In the genomic region with DNA sequence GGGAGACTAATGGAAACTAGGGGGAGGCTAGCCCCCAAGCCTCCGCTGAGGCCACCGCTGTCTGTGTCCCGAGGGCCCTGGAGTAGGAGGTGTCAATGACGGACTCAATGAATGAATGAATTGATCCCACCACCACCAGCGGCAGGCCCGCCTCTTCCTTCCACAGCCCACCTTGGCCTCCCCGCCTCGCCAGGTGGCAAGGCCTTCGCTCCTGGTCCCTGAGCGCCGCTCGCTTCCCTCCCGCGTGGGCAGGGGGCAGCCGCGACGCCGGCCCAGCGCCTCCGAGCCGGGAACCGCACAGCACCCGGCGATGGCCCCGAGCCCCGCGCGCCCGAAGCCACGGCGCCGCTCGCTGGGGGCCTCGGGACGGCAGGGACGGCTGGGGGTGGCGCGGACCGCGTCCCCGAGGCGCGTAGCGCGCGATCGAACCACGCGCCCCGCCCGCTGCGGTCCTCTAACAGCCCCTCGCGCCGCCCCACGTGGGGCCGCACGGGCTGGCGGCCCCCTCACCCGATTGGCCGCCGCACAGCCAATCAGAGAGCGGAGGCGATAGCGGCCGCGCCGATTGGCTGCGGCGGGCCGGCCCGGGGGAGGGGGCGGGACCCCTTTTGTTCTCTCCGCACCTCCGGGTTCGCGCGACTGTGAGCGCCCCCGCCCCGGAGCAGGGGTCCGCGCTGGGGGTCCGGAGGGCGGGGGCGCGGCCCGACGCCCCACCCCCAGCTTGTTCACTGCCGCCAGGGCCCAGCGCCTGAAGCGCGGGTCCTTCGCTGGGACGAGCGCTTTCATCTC, we compare ENCODE assay signal across 1 cellular context.
TF ChIP-seq lines count a peak whose summit lies in the region.

No MANE protein-coding gene starts in this region.

TF ChIP-seq in K562, 482 proteins besides CTCF, POLR2A, EP300 and RAD21 (continued from another document and continues in another):
- TF ChIP-seq, protein P1, sequence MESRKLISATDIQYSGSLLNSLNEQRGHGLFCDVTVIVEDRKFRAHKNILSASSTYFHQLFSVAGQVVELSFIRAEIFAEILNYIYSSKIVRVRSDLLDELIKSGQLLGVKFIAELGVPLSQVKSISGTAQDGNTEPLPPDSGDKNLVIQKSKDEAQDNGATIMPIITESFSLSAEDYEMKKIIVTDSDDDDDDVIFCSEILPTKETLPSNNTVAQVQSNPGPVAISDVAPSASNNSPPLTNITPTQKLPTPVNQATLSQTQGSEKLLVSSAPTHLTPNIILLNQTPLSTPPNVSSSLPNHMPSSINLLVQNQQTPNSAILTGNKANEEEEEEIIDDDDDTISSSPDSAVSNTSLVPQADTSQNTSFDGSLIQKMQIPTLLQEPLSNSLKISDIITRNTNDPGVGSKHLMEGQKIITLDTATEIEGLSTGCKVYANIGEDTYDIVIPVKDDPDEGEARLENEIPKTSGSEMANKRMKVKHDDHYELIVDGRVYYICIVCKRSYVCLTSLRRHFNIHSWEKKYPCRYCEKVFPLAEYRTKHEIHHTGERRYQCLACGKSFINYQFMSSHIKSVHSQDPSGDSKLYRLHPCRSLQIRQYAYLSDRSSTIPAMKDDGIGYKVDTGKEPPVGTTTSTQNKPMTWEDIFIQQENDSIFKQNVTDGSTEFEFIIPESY (CRISPR knock-in tag; IDR thresholded peaks at IDR 0.05), result peak; percentile 68; the same call in 1 of the 2 replicates
- TF ChIP-seq KDM5B (IDR thresholded peaks at IDR 0.05; ENCODE audit: insufficient replicate concordance, low read depth, low read length) (no peak), SMARCC2 (IDR thresholded peaks at IDR 0.05; ENCODE audit: low read depth) (no peak), ZNF431 (CRISPR knock-in tag; IDR thresholded peaks at IDR 0.05) (peak; percentile 78; the same call in 1 of the 2 replicates), RFX7 (CRISPR knock-in tag; IDR thresholded peaks at IDR 0.05) (no peak), MAFF (IDR thresholded peaks at IDR 0.05; ENCODE audit: low read length) (no peak), KLF1 (tag; IDR thresholded peaks at IDR 0.05) (peak; percentile 79), SMAD3 (CRISPR knock-in tag; conservative IDR thresholded peaks at IDR 0.05) (no peak), DACH1 (IDR thresholded peaks at IDR 0.05; ENCODE audit: partially characterized antibody) (no peak), BCOR (IDR thresholded peaks at IDR 0.05) (no peak), CBX3 (IDR thresholded peaks at IDR 0.05; ENCODE audit: borderline replicate concordance in 1 of 2, low read length in 2 of 2) (no peak), JUN (IDR thresholded peaks at IDR 0.05; ENCODE audit: borderline replicate concordance, low read depth, low read length) (peak; percentile 44; the same call in 1 of the 2 replicates), JUN (CRISPR knock-in tag; IDR thresholded peaks at IDR 0.05; ENCODE audit: borderline replicate concordance) (no peak), GABPB2 (CRISPR knock-in tag; conservative IDR thresholded peaks at IDR 0.05) (no peak), BRF1 (IDR thresholded peaks at IDR 0.05; ENCODE audit: borderline replicate concordance, extremely low read depth, insufficient read length) (no peak), SIX5 (IDR thresholded peaks at IDR 0.05; ENCODE audit: borderline replicate concordance in 1 of 2, insufficient read depth in 1 of 2, low read depth in 1 of 2, low read length in 2 of 2) (no peak), MEF2A (IDR thresholded peaks at IDR 0.05; ENCODE audit: control insufficient read depth, low read depth, low read length) (no peak), ZC3H4 (CRISPR knock-in tag; IDR thresholded peaks at IDR 0.05; ENCODE audit: borderline replicate concordance) (no peak), JUND (IDR thresholded peaks at IDR 0.05; ENCODE audit: borderline replicate concordance, low read depth, low read length) (no peak), JUND (tag; IDR thresholded peaks at IDR 0.05; ENCODE audit: borderline replicate concordance, low read depth, low read length) (no peak), CBX5 (IDR thresholded peaks at IDR 0.05; ENCODE audit: borderline replicate concordance, low read depth) (no peak), ZSCAN32 (CRISPR knock-in tag; IDR thresholded peaks at IDR 0.05) (no peak), ZZZ3 (IDR thresholded peaks at IDR 0.05) (no peak), CBFB (CRISPR knock-in tag; IDR thresholded peaks at IDR 0.05) (no peak), PHF8 (IDR thresholded peaks at IDR 0.05; ENCODE audit: borderline replicate concordance, low read length) (peak; percentile 60; the same call in 1 of the 2 replicates), ZNF764 (CRISPR knock-in tag; IDR thresholded peaks at IDR 0.05; ENCODE audit: low read depth) (no peak)
- TF ChIP-seq, protein P2, sequence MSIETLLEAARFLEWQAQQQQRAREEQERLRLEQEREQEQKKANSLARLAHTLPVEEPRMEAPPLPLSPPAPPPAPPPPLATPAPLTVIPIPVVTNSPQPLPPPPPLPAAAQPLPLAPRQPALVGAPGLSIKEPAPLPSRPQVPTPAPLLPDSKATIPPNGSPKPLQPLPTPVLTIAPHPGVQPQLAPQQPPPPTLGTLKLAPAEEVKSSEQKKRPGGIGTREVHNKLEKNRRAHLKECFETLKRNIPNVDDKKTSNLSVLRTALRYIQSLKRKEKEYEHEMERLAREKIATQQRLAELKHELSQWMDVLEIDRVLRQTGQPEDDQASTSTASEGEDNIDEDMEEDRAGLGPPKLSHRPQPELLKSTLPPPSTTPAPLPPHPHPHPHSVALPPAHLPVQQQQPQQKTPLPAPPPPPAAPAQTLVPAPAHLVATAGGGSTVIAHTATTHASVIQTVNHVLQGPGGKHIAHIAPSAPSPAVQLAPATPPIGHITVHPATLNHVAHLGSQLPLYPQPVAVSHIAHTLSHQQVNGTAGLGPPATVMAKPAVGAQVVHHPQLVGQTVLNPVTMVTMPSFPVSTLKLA (conservative IDR thresholded peaks at IDR 0.05), result peak; percentile 80 to 91
- TF ChIP-seq, protein P3, sequence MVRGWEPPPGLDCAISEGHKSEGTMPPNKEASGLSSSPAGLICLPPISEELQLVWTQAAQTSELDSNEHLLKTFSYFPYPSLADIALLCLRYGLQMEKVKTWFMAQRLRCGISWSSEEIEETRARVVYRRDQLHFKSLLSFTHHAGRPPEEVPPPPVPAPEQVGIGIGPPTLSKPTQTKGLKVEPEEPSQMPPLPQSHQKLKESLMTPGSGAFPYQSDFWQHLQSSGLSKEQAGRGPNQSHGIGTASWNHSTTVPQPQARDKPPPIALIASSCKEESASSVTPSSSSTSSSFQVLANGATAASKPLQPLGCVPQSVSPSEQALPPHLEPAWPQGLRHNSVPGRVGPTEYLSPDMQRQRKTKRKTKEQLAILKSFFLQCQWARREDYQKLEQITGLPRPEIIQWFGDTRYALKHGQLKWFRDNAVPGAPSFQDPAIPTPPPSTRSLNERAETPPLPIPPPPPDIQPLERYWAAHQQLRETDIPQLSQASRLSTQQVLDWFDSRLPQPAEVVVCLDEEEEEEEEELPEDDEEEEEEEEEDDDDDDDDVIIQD (CRISPR knock-in tag; IDR thresholded peaks at IDR 0.05), result no peak
- TF ChIP-seq, protein P4, sequence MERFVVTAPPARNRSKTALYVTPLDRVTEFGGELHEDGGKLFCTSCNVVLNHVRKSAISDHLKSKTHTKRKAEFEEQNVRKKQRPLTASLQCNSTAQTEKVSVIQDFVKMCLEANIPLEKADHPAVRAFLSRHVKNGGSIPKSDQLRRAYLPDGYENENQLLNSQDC (CRISPR knock-in tag; IDR thresholded peaks at IDR 0.05), result no peak
- TF ChIP-seq, protein P5, sequence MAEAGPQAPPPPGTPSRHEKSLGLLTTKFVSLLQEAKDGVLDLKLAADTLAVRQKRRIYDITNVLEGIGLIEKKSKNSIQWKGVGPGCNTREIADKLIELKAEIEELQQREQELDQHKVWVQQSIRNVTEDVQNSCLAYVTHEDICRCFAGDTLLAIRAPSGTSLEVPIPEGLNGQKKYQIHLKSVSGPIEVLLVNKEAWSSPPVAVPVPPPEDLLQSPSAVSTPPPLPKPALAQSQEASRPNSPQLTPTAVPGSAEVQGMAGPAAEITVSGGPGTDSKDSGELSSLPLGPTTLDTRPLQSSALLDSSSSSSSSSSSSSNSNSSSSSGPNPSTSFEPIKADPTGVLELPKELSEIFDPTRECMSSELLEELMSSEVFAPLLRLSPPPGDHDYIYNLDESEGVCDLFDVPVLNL (CRISPR knock-in tag; IDR thresholded peaks at IDR 0.05; ENCODE audit: low read depth), result no peak
- TF ChIP-seq, protein P6, sequence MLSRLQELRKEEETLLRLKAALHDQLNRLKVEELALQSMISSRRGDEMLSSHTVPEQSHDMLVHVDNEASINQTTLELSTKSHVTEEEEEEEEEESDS (CRISPR knock-in tag; IDR thresholded peaks at IDR 0.05), result no peak
- TF ChIP-seq, protein P7, sequence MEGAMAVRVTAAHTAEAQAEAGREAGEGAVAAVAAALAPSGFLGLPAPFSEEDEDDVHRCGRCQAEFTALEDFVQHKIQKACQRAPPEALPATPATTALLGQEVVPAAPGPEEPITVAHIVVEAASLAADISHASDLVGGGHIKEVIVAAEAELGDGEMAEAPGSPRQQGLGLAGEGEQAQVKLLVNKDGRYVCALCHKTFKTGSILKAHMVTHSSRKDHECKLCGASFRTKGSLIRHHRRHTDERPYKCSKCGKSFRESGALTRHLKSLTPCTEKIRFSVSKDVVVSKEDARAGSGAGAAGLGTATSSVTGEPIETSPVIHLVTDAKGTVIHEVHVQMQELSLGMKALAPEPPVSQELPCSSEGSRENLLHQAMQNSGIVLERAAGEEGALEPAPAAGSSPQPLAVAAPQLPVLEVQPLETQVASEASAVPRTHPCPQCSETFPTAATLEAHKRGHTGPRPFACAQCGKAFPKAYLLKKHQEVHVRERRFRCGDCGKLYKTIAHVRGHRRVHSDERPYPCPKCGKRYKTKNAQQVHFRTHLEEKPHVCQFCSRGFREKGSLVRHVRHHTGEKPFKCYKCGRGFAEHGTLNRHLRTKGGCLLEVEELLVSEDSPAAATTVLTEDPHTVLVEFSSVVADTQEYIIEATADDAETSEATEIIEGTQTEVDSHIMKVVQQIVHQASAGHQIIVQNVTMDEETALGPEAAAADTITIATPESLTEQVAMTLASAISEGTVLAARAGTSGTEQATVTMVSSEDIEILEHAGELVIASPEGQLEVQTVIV (CRISPR knock-in tag; IDR thresholded peaks at IDR 0.05; ENCODE audit: borderline replicate concordance), result no peak
- TF ChIP-seq, protein P8, sequence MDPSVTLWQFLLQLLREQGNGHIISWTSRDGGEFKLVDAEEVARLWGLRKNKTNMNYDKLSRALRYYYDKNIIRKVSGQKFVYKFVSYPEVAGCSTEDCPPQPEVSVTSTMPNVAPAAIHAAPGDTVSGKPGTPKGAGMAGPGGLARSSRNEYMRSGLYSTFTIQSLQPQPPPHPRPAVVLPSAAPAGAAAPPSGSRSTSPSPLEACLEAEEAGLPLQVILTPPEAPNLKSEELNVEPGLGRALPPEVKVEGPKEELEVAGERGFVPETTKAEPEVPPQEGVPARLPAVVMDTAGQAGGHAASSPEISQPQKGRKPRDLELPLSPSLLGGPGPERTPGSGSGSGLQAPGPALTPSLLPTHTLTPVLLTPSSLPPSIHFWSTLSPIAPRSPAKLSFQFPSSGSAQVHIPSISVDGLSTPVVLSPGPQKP (CRISPR knock-in tag; IDR thresholded peaks at IDR 0.05), result no peak
- TF ChIP-seq, protein P9, sequence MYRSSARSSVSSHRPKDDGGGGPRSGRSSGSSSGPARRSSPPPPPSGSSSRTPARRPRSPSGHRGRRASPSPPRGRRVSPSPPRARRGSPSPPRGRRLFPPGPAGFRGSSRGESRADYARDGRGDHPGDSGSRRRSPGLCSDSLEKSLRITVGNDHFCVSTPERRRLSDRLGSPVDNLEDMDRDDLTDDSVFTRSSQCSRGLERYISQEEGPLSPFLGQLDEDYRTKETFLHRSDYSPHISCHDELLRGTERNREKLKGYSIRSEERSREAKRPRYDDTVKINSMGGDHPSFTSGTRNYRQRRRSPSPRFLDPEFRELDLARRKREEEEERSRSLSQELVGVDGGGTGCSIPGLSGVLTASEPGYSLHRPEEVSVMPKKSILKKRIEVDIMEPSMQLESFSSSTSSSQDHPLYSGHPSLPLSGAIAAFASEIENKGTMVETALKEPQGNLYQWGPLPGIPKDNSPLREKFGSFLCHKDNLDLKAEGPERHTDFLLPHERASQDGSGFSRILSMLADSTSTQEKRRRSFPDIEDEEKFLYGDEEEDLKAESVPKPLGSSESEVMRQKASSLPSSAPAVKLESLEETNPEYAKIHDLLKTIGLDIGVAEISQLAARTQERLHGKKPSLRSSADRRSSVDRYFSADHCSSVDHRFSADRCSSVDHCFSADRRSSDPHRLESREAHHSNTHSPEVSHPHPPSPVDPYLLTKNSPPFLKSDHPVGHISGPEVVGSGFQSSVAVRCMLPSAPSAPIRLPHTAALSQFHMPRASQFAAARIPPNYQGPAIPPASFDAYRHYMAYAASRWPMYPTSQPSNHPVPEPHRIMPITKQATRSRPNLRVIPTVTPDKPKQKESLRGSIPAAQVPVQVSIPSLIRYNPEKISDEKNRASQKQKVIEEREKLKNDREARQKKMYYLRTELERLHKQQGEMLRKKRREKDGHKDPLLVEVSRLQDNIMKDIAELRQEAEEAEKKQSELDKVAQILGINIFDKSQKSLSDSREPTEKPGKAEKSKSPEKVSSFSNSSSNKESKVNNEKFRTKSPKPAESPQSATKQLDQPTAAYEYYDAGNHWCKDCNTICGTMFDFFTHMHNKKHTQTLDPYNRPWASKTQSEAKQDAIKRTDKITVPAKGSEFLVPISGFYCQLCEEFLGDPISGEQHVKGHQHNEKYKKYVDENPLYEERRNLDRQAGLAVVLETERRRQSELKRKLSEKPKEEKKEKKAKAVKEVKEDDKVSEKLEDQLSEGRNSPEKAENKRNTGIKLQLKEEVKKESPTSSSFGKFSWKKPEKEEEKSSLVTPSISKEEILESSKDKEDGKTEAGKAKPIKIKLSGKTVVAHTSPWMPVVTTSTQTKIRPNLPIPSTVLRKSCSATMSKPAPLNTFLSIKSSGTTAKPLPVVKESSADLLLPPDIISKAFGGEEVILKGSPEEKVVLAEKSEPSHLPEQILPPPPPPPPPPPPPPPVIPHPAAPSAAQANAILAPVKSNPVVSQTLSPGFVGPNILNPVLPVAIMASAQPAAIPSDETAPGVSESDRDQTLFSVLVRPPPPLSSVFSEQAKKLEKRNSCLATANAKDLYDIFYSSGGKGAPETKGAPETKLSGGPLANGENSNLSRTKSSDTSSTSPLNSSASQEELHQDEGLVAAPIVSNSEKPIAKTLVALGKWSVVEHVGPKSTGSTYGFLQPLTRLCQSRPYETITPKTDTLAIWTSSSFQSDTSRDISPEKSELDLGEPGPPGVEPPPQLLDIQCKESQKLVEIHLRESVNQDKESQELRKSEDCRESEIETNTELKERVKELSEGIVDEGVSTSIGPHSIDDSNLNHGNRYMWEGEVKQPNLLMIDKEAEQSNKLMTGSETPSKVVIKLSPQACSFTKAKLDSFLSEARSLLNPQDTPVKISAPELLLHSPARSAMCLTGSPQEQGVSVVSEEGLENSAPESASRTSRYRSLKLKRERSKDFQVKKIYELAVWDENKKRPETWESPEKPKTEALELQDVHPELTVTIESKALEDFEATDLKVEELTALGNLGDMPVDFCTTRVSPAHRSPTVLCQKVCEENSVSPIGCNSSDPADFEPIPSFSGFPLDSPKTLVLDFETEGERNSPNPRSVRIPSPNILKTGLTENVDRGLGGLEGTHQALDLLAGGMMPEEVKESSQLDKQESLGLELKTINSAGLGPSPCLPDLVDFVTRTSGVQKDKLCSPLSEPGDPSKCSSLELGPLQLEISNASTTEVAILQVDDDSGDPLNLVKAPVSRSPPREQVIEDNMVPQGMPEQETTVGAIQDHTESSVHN (IDR thresholded peaks at IDR 0.05; ENCODE audit: borderline replicate concordance in 1 of 2, low read depth in 1 of 2), result no peak
- TF ChIP-seq, protein P10, sequence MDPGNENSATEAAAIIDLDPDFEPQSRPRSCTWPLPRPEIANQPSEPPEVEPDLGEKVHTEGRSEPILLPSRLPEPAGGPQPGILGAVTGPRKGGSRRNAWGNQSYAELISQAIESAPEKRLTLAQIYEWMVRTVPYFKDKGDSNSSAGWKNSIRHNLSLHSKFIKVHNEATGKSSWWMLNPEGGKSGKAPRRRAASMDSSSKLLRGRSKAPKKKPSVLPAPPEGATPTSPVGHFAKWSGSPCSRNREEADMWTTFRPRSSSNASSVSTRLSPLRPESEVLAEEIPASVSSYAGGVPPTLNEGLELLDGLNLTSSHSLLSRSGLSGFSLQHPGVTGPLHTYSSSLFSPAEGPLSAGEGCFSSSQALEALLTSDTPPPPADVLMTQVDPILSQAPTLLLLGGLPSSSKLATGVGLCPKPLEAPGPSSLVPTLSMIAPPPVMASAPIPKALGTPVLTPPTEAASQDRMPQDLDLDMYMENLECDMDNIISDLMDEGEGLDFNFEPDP (CRISPR knock-in tag; IDR thresholded peaks at IDR 0.05), result no peak
